21 cellular contexts compared by ENCODE assay signal in the genomic region with DNA sequence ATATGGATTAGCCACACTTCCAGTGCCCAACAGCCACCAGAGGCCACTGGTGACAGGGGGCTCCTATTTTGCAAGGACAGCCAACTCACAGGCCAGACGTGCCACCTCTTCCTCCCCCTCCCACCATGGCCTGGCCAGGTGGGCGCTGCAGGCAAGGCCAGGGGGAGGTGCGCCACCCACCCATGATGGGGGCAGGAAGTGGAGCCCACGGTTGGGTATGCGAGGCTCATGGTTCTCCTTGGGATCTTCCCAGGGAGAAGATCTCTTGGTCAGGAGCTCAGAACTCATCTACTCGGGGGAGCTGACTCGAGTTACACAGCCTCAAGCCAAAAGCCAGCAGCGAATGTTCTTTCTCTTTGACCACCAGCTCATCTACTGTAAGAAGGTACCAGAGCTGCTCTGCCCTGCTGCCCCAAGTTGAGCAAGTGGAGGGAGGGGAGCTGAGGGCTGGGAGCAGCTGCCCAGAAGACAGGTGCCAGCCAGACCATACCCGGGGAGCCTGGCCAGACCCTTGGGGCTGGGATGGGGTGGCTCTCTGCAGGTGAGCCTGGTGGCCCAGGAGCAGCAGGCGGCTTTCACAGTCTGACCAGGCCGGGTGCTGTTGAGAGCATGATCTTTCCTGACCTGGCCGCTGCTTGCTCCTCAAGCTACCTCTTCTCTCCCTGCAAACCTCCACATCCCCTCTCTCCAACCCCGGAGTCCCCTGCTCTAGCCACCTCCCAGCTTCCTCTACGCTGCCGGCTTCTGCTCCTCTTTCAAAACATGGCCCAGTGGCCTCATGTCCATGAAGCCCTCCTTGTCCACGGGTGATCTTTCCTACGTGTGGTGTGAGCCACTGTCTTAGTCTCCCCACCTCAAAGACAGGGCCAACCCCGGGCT. TPM values are rescaled to one million over a fixed set of nuclear protein-coding genes. Genes with fewer than 3 reads are reported as not detected.
DNase-seq lines count a peak whose midpoint lies in the region; ATAC-seq and TF ChIP-seq lines count a peak whose summit lies in the region.
"Had no signal": no experiment of that assay in that cellular context is flagged by ENCODE, and none has a peak within 500 bp of the region (broad histone marks: within the 10 kb centered on the region; RNA-seq: fewer than 3 reads in every experiment).

No MANE protein-coding gene starts in this region.

- no peaks in the 10 kb centered on the region for H3K9me3 Mint-ChIP-seq in activated naive CD4-positive, alpha-beta T cell treated with anti-CD3 and anti-CD28 coated beads, Interleukin-2, amount 10 ng/mL, durations not matched to agents 7 days and 5 days
- no peaks in the 10 kb centered on the region for H3K9me3 Mint-ChIP-seq in activated naive CD4-positive, alpha-beta T cell treated with anti-CD3 and anti-CD28 coated beads, Interleukin-2, amount 50 U/mL, for 72 hours
- H3K9me3 Mint-ChIP-seq in WTC11: no peaks in the 10 kb centered on the region
- H3K9me3 Mint-ChIP-seq in naive thymus-derived CD4-positive, alpha-beta T cell: no peaks in the 10 kb centered on the region
- no peaks in the 10 kb centered on the region for H3K9me3 Mint-ChIP-seq in type B pancreatic cell
- no peaks in the 10 kb centered on the region for H3K9me3 Mint-ChIP-seq in Calu3 (ENCODE audit: low read depth, unreplicated experiment)
- H3K9me3 Mint-ChIP-seq: activated B cell treated with CpG ODN at 0.5 μM for 24 hours, immature natural killer cell, memory B cell, T-cell had no signal

- intact Hi-C loops in naive thymus-derived CD4-positive, alpha-beta T cell (cut with micrococcal nuclease): loop anchor here in 1 of 2 donors (5.0 kb wide), 1 partner anchor 64 kb away; a partner anchor contains a TSS
- intact Hi-C loops in Calu3 (cut with micrococcal nuclease; ENCODE audit: unreplicated experiment): no loop called here

- H3K27ac ChIP-seq in naive thymus-derived CD4-positive, alpha-beta T cell (ENCODE audit: low read depth, low read length): no peak overlapping the region
- H3K27ac ChIP-seq: psoas muscle had no signal

- no peaks in the 10 kb centered on the region for H3K9me3 ChIP-seq in naive thymus-derived CD4-positive, alpha-beta T cell (ENCODE audit: control insufficient read depth in 2 of 3, low read length in 3 of 3)
- H3K9me3 ChIP-seq: psoas muscle had no signal

- peaks cover 9% of the 10 kb centered on the region for H3K36me3 Mint-ChIP-seq in activated naive CD4-positive, alpha-beta T cell treated with anti-CD3 and anti-CD28 coated beads, Interleukin-2, amount 10 ng/mL, durations not matched to agents 7 days and 5 days
- no peaks in the 10 kb centered on the region for H3K36me3 Mint-ChIP-seq in activated naive CD4-positive, alpha-beta T cell treated with anti-CD3 and anti-CD28 coated beads, Interleukin-2, amount 50 U/mL, for 72 hours
- peaks cover 14% of the 10 kb centered on the region for H3K36me3 Mint-ChIP-seq in WTC11
- peaks cover 0 to 9% (median 0%) of the 10 kb centered on the region in 5 donors for H3K36me3 Mint-ChIP-seq in naive thymus-derived CD4-positive, alpha-beta T cell
- peaks cover 6% of the 10 kb centered on the region for H3K36me3 Mint-ChIP-seq in type B pancreatic cell
- peaks cover 22% of the 10 kb centered on the region for H3K36me3 Mint-ChIP-seq in Calu3 (ENCODE audit: insufficient read depth, unreplicated experiment)

- peaks cover 0 to 24% (median 0%) of the 10 kb centered on the region in 3 experiments for H3K36me3 ChIP-seq in naive thymus-derived CD4-positive, alpha-beta T cell (ENCODE audit: control insufficient read depth in 2 of 3, insufficient read depth in 3 of 3, low read length in 3 of 3)

- DNase-seq in activated naive CD4-positive, alpha-beta T cell treated with anti-CD3 and anti-CD28 coated beads, Interleukin-2, amount 10 ng/mL, durations not matched to agents 7 days and 5 days: no peak
- DNase-seq in activated naive CD4-positive, alpha-beta T cell treated with anti-CD3 and anti-CD28 coated beads, Interleukin-2, amount 50 U/mL, for 72 hours (ENCODE audit: low spot score in 2 of 2): no peak
- DNase-seq in WTC11 (ENCODE audit: low spot score): no peak
- no peak for DNase-seq in naive thymus-derived CD4-positive, alpha-beta T cell
- peak; percentile 57 for DNase-seq in type B pancreatic cell (ENCODE audit: extremely low spot score, unreplicated experiment)
- no peak for DNase-seq in Calu3
- DNase-seq in globus pallidus (ENCODE audit: low spot score): no peak
- no peak for DNase-seq in GDM1 (lab: John Stamatoyannopoulos, UW)
- DNase-seq: activated B cell treated with CpG ODN at 0.5 μM for 24 hours; activated CD4-positive, alpha-beta T cell treated with anti-CD3 and anti-CD28 coated beads, Interleukin-2, amount 50 U/mL, for 4 hours; activated naive CD4-positive, alpha-beta T cell treated with anti-CD3 and anti-CD28 coated beads, Interleukin-2, amount 50 U/mL, for 16 hours; GOT3; immature natural killer cell; NCI-H1048; NCI-H446; NCI-H774; stimulated activated CD4-positive, alpha-beta T cell treated with anti-CD3 and anti-CD28 coated beads, Interleukin-4, amount 100 ng/mL, for 4 hours; T-cell had no signal

- no peak overlapping the region for H3K4me3 ChIP-seq in naive thymus-derived CD4-positive, alpha-beta T cell (ENCODE audit: low read length)
- H3K4me3 ChIP-seq: K562, psoas muscle had no signal

- no TSS peak for BruUV-seq in Calu3 (replicated peaks; lab: Mats Ljungman, UMichigan)

- no peak overlapping the region for H3K4me3 Mint-ChIP-seq in activated naive CD4-positive, alpha-beta T cell treated with anti-CD3 and anti-CD28 coated beads, Interleukin-2, amount 10 ng/mL, durations not matched to agents 7 days and 5 days
- H3K4me3 Mint-ChIP-seq in WTC11: no peak overlapping the region
- H3K4me3 Mint-ChIP-seq in naive thymus-derived CD4-positive, alpha-beta T cell: no peak overlapping the region
- H3K4me3 Mint-ChIP-seq in type B pancreatic cell: no peak overlapping the region
- no peak overlapping the region for H3K4me3 Mint-ChIP-seq in Calu3 (ENCODE audit: low read depth, unreplicated experiment)
- H3K4me3 Mint-ChIP-seq: activated B cell treated with CpG ODN at 0.5 μM for 24 hours, immature natural killer cell, memory B cell had no signal

- no peak for ATAC-seq in activated naive CD4-positive, alpha-beta T cell treated with anti-CD3 and anti-CD28 coated beads, Interleukin-2, amount 50 U/mL, for 72 hours
- no peak for ATAC-seq in WTC11
- ATAC-seq in naive thymus-derived CD4-positive, alpha-beta T cell: no peak
- ATAC-seq: T-cell had no signal

- POLR2A ChIA-PET in WTC11 (lab: Charles Lee): no interaction called here
- POLR2A ChIA-PET in naive thymus-derived CD4-positive, alpha-beta T cell (lab: Charles Lee): interaction anchor here (1.0 kb wide), 1 partner anchor 16 kb away, joined by 3 read pairs; no protein-coding TSS in a partner anchor

- TF ChIP-seq CTCF in WTC11 (IDR thresholded peaks at IDR 0.05): no peak
- TF ChIP-seq CTCF in type B pancreatic cell (conservative IDR thresholded peaks at IDR 0.05): no peak
- no peak for TF ChIP-seq CTCF in Calu3 (IDR thresholded peaks at IDR 0.05; ENCODE audit: unreplicated experiment)

- peaks cover 19 to 23% of the 10 kb centered on the region in 2 donors for H3K4me1 ChIP-seq in naive thymus-derived CD4-positive, alpha-beta T cell (ENCODE audit: control insufficient read depth in 2 of 2, insufficient read depth in 2 of 2, low read length in 2 of 2)

- H3K27me3 ChIP-seq in naive thymus-derived CD4-positive, alpha-beta T cell (ENCODE audit: control insufficient read depth in 2 of 2, insufficient read depth in 2 of 2, low read length in 2 of 2): no peaks in the 10 kb centered on the region

- CTCF ChIA-PET in activated naive CD4-positive, alpha-beta T cell treated with anti-CD3 and anti-CD28 coated beads, Interleukin-2, amount 10 ng/mL, durations not matched to agents 7 days and 5 days (lab: Charles Lee): no interaction called here
- CTCF ChIA-PET in WTC11 (lab: Charles Lee): no interaction called here
- CTCF ChIA-PET in naive thymus-derived CD4-positive, alpha-beta T cell (lab: Charles Lee): no interaction called here
- CTCF ChIA-PET in Calu3 (lab: Charles Lee): no interaction called here

- peaks cover 26% of the 10 kb centered on the region for H3K27me3 Mint-ChIP-seq in activated naive CD4-positive, alpha-beta T cell treated with anti-CD3 and anti-CD28 coated beads, Interleukin-2, amount 10 ng/mL, durations not matched to agents 7 days and 5 days
- H3K27me3 Mint-ChIP-seq in WTC11 (ENCODE audit: low read depth): no peaks in the 10 kb centered on the region
- H3K27me3 Mint-ChIP-seq in naive thymus-derived CD4-positive, alpha-beta T cell: peaks cover 0 to 5% (median 0%) of the 10 kb centered on the region in 5 donors
- no peaks in the 10 kb centered on the region for H3K27me3 Mint-ChIP-seq in type B pancreatic cell
- H3K27me3 Mint-ChIP-seq in Calu3 (ENCODE audit: unreplicated experiment): no peaks in the 10 kb centered on the region

- H3K27ac Mint-ChIP-seq in activated naive CD4-positive, alpha-beta T cell treated with anti-CD3 and anti-CD28 coated beads, Interleukin-2, amount 10 ng/mL, durations not matched to agents 7 days and 5 days: peak overlapping the region; percentile 33
- peak overlapping the region in 1 of 2 donors; percentile 2 for H3K27ac Mint-ChIP-seq in activated naive CD4-positive, alpha-beta T cell treated with anti-CD3 and anti-CD28 coated beads, Interleukin-2, amount 50 U/mL, for 72 hours
- H3K27ac Mint-ChIP-seq in WTC11 (peak overlapping the region; percentile 57), type B pancreatic cell (no peak overlapping the region), Calu3 (ENCODE audit: unreplicated experiment) (no peak overlapping the region)
- H3K27ac Mint-ChIP-seq in naive thymus-derived CD4-positive, alpha-beta T cell: peak overlapping the region in 7 of 9 donors; percentile 12 to 65 (median 26)
- H3K27ac Mint-ChIP-seq: activated B cell treated with CpG ODN at 0.5 μM for 24 hours, immature natural killer cell, memory B cell had no signal

- H3K4me1 Mint-ChIP-seq in activated naive CD4-positive, alpha-beta T cell treated with anti-CD3 and anti-CD28 coated beads, Interleukin-2, amount 10 ng/mL, durations not matched to agents 7 days and 5 days: peaks cover 35% of the 10 kb centered on the region
- H3K4me1 Mint-ChIP-seq in WTC11: peaks cover 9% of the 10 kb centered on the region
- peaks cover 7 to 35% (median 21%) of the 10 kb centered on the region in 7 donors for H3K4me1 Mint-ChIP-seq in naive thymus-derived CD4-positive, alpha-beta T cell
- H3K4me1 Mint-ChIP-seq in type B pancreatic cell (ENCODE audit: unreplicated experiment): no peaks in the 10 kb centered on the region
- H3K4me1 Mint-ChIP-seq in Calu3 (ENCODE audit: low read depth, unreplicated experiment): no peaks in the 10 kb centered on the region

TF ChIP-seq in WTC11, 78 proteins besides CTCF, POLR2A, EP300 and RAD21 (continues in another document):
- no peak for TF ChIP-seq NFATC4 (CRISPR knock-in tag; IDR thresholded peaks at IDR 0.05)

RNA-seq across cellular contexts. Expression of a gene that starts 49.8 kb away (rescaled TPM):
- 10 to 100 TPM; 61.5 to 69.9 TPM for total RNA-seq in activated naive CD4-positive, alpha-beta T cell treated with anti-CD3 and anti-CD28 coated beads, Interleukin-2, amount 50 U/mL, for 72 hours
- total RNA-seq in WTC11 (2021) (63.9 to 74.9 TPM (median 68.7 TPM) in 3 replicates), type B pancreatic cell (ENCODE audit: low replicate concordance) (97.2 and 104 TPM in 2 replicates), Calu3 (2022) (89.7 and 111 TPM in 2 replicates)
- total RNA-seq in naive thymus-derived CD4-positive, alpha-beta T cell: 10 to 100 TPM; 50.5 to 82.9 (median 66.7) TPM
- 10 to 100 TPM; 36.3 to 41.3 TPM for polyA plus RNA-seq in naive thymus-derived CD4-positive, alpha-beta T cell

Comparison
In these comparisons a context has a peak if more than half of its experiments do, and no peak if none do; other contexts are left out.
1. H3K27ac Mint-ChIP-seq: peak in activated naive CD4-positive, alpha-beta T cell treated with anti-CD3 and anti-CD28 coated beads, Interleukin-2, amount 10 ng/mL, durations not matched to agents 7 days and 5 days (single experiment), WTC11 (single experiment) and naive thymus-derived CD4-positive, alpha-beta T cell (7 of 9); none in type B pancreatic cell (single experiment) and Calu3 (single experiment).